In genomic region chr10:78604286-78604685, GRCh38 we compare ENCODE assay signal across 23 cellular contexts.
"Had no signal": no experiment of that assay in that cellular context is flagged by ENCODE, and none has a peak within 500 bp of the region (broad histone marks: within the 10 kb centered on the region; RNA-seq: fewer than 3 reads in every experiment).

No MANE protein-coding gene starts in this region.

- DNase-seq: IMR-90, Karpas-422, KG1, MG63, NCI-H1092, NCI-H1105 treated with DMSO at 0.1 percent for 48 hours, NCI-H1417 treated with DMSO at 0.1 percent for 48 hours, NCI-H1694 treated with DMSO at 0.1 percent for 48 hours, NCI-H1930, NCI-H2081, NCI-H2107, NCI-H226, NCI-H446, NCI-H510A, NCI-H524 treated with DMSO at 0.1 percent for 48 hours, NCI-H69, NCI-H774, PC-3, SHP77, SK-N-SH had no signal

- H3K27ac ChIP-seq: RWPE1 had no signal

- ATAC-seq: HepG2, Panc1, PC-3 had no signal

- H3K36me3 ChIP-seq: MG63 had no signal

- H3K27me3 ChIP-seq: MG63 had no signal

- H3K4me3 ChIP-seq: MG63 had no signal
